In genomic region chr2:219368690-219369108, GRCh38 we compare ENCODE assay signal across 10 cellular contexts. TPM values are rescaled to one million over a fixed set of nuclear protein-coding genes. Genes with fewer than 3 reads are reported as not detected.
DNase-seq lines count a peak whose midpoint lies in the region; ATAC-seq and TF ChIP-seq lines count a peak whose summit lies in the region.
"Had no signal": no experiment of that assay in that cellular context is flagged by ENCODE, and none has a peak within 500 bp of the region (broad histone marks: within the 10 kb centered on the region; RNA-seq: fewer than 3 reads in every experiment).

No MANE protein-coding gene starts in this region.

- H3K36me3 Mint-ChIP-seq in T-cell: peaks cover 22% of the 10 kb centered on the region

- POLR2A ChIA-PET in T-cell (lab: Charles Lee): no interaction called here

- H3K9me3 ChIP-seq in SJSA1 (replicated peaks) (no peaks in the 10 kb centered on the region), BE2C (no peaks in the 10 kb centered on the region)

- H3K4me1 Mint-ChIP-seq in T-cell: peaks cover 0 to 3% (median 0%) of the 10 kb centered on the region in 3 donors
- H3K4me1 Mint-ChIP-seq: activated B cell treated with CpG ODN at 0.5 μM for 24 hours had no signal

- DNase-seq in AG20443 (ENCODE audit: low spot score): peak; percentile 78
- peak; percentile 57 to 66 for DNase-seq in SJSA1 (ENCODE audit: low read depth in 1 of 2, low spot score in 2 of 2)
- DNase-seq in fibroblast of pulmonary artery (ENCODE audit: low read depth): peak; percentile 89
- peak; percentile 70 for DNase-seq in non-pigmented ciliary epithelial cell (ENCODE audit: low read depth)
- no peak for DNase-seq in BE2C
- DNase-seq in T-cell: no peak
- DNase-seq: activated B cell treated with CpG ODN at 0.5 μM for 24 hours had no signal

- H3K27ac Mint-ChIP-seq in T-cell: no peak overlapping the region
- H3K27ac Mint-ChIP-seq: activated B cell treated with CpG ODN at 0.5 μM for 24 hours had no signal

- H3K36me3 ChIP-seq in SJSA1: peaks cover under 1% of the 10 kb centered on the region; the same call in 1 of the 2 replicates
- no peaks in the 10 kb centered on the region for H3K36me3 ChIP-seq in BE2C

- CTCF ChIA-PET in T-cell (lab: Charles Lee): no interaction called here

- H3K27ac ChIP-seq in SJSA1: peak overlapping the region; percentile 42

- H3K27me3 Mint-ChIP-seq in T-cell: no peaks in the 10 kb centered on the region
- H3K27me3 Mint-ChIP-seq: activated B cell treated with CpG ODN at 0.5 μM for 24 hours had no signal

- no peak overlapping the region for H3K4me3 Mint-ChIP-seq in T-cell
- H3K4me3 Mint-ChIP-seq: activated B cell treated with CpG ODN at 0.5 μM for 24 hours had no signal

- peaks cover 13% of the 10 kb centered on the region for H3K4me1 ChIP-seq in SJSA1 (replicated peaks)
- H3K4me1 ChIP-seq in BE2C: peaks cover 3% of the 10 kb centered on the region; the same call in 1 of the 2 replicates

- no peak for TF ChIP-seq CTCF in fibroblast of pulmonary artery (IDR thresholded peaks at IDR 0.05; ENCODE audit: low read length, missing control alignments)
- TF ChIP-seq CTCF in BE2C (IDR thresholded peaks at IDR 0.05; ENCODE audit: low read depth, low read length): no peak

- H3K4me3 ChIP-seq in SJSA1 (peak overlapping the region; percentile 4; the same call in 1 of the 2 replicates), fibroblast of pulmonary artery (replicated peaks; ENCODE audit: low read depth, low read length) (peak overlapping the region; percentile 36), BE2C (ENCODE audit: low read depth, low read length) (no peak overlapping the region)

- no peaks in the 10 kb centered on the region for H3K27me3 ChIP-seq in SJSA1 (replicated peaks)
- no peaks in the 10 kb centered on the region for H3K27me3 ChIP-seq in BE2C

- no peak for ATAC-seq in GM21576 (IDR thresholded peaks at IDR 0.05; ENCODE audit: unreplicated experiment)
- ATAC-seq in HG03139 (IDR thresholded peaks at IDR 0.05; ENCODE audit: unreplicated experiment): no peak
- ATAC-seq in T-cell (replicated peaks in 1 of 4): no peak

- H3K9me3 Mint-ChIP-seq in T-cell: no peaks in the 10 kb centered on the region
- H3K9me3 Mint-ChIP-seq: activated B cell treated with CpG ODN at 0.5 μM for 24 hours had no signal

RNA-seq across cellular contexts. Expression of gene DNPEP, which starts 19.0 kb away (rescaled TPM):
- total RNA-seq in SJSA1 (2014; rRNA removed; shearing (Covaris generic)): 25.5 and 56.1 TPM in 2 replicates
- polyA plus RNA-seq in BE2C (2012; ENCODE audit: insufficient read depth, insufficient read length, low read depth): 70.7 TPM
- total RNA-seq in T-cell: 10 to 100 TPM; 73.5 to 88.8 (median 85.4) TPM

RNA-seq across cellular contexts. Expression of gene RESP18, which starts 36.2 kb away (rescaled TPM):
- not detected in 2 replicates for total RNA-seq in SJSA1 (2014; rRNA removed; shearing (Covaris generic))
- polyA plus RNA-seq in BE2C (2012; ENCODE audit: insufficient read depth, insufficient read length, low read depth): not detected
- not detected for total RNA-seq in T-cell
- total RNA-seq: activated B cell treated with CpG ODN at 0.5 μM for 24 hours, NCI-H460 had no signal

RNA-seq across cellular contexts. Expression of gene DES, which starts 49.5 kb away (rescaled TPM):
- 0.13 TPM in 1 of 2 replicates, not detected in the other for total RNA-seq in SJSA1 (2014; rRNA removed; shearing (Covaris generic))
- polyA plus RNA-seq in BE2C (2012; ENCODE audit: insufficient read depth, insufficient read length, low read depth): 1.5 TPM
- total RNA-seq in T-cell: 1 to 10 TPM in 2 of 5 donors, under 1 TPM in 1, not detected in 2; 0.98 to 1.3 (median 1.3) TPM
- total RNA-seq: activated B cell treated with CpG ODN at 0.5 μM for 24 hours had no signal

RNA-seq across cellular contexts. Expression of gene PTPRN, which starts 59.5 kb away (rescaled TPM):
- 4.2 and 4.9 TPM in 2 replicates for total RNA-seq in SJSA1 (2014; rRNA removed; shearing (Covaris generic))
- 290 TPM for polyA plus RNA-seq in BE2C (2012; ENCODE audit: insufficient read depth, insufficient read length, low read depth)
- under 1 TPM in 1 of 5 donors, not detected in 4; 0.63 TPM for total RNA-seq in T-cell
- total RNA-seq: activated B cell treated with CpG ODN at 0.5 μM for 24 hours had no signal

Comparison
In these comparisons a context has a peak if more than half of its experiments do, and no peak if none do; other contexts are left out.
1. DNase-seq: peak in AG20443 (single experiment), SJSA1 (2 of 2), fibroblast of pulmonary artery (single experiment) and non-pigmented ciliary epithelial cell (single experiment); none in BE2C (single experiment) and T-cell (0 of 34).